In the genomic region with DNA sequence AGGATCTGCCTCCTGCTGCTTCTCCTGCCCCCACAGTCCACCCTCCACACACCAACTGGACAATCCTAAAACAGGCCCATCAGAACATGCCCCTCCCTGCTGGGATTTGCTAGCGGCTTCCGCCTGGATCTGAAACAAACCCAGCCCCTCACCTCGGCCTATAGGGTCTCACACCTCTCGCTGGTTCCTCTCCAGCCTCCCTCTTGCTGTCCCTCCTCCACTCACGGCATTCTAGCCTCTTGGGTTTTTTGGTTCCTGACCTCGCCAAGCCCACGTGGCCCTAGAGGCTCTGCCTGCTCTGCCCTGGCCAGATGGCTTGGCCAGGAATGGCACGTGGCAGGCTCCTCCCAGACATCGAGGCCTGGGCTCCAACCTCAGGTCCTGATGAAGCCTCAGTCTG, we compare ENCODE assay signal across 14 cellular contexts. TPM values are rescaled to one million over a fixed set of nuclear protein-coding genes. Genes with fewer than 3 reads are reported as not detected.
DNase-seq lines count a peak whose midpoint lies in the region; ATAC-seq and TF ChIP-seq lines count a peak whose summit lies in the region.
"Had no signal": no experiment of that assay in that cellular context is flagged by ENCODE, and none has a peak within 500 bp of the region (broad histone marks: within the 10 kb centered on the region; RNA-seq: fewer than 3 reads in every experiment).

No MANE protein-coding gene starts in this region.

- no peaks in the 10 kb centered on the region for H3K9me3 Mint-ChIP-seq in stimulated activated naive CD8-positive, alpha-beta T cell treated with anti-CD3 and anti-CD28 coated beads, Interleukin-15, amount 100 ng/mL, for 72 hours

- no peak for DNase-seq in stimulated activated naive CD8-positive, alpha-beta T cell treated with anti-CD3 and anti-CD28 coated beads, Interleukin-15, amount 100 ng/mL, for 72 hours
- DNase-seq in stimulated activated naive CD8-positive, alpha-beta T cell treated with anti-CD3 and anti-CD28 coated beads, Interleukin-15, Interleukin-2, amounts not matched to agents 100 U/mL and 50 U/mL, for 24 hours = no peak
- DNase-seq in esophagus muscularis mucosa (ENCODE audit: extremely low spot score) = no peak
- no peak for DNase-seq in psoas muscle
- DNase-seq in NCI-H526 treated with DMSO at 0.1 percent for 48 hours (lab: John Stamatoyannopoulos, UW) = no peak
- no peak for DNase-seq in HK-2 (ENCODE audit: unreplicated experiment)
- DNase-seq: activated CD8-positive, alpha-beta memory T cell treated with anti-CD3 and anti-CD28 coated beads, Interleukin-2, amount 50 U/mL, for 48 hours; AML-193; anterior cingulate cortex; mesendoderm; NCI-H748 treated with DMSO at 0.1 percent for 48 hours had no signal

- peak overlapping the region; percentile 78 to 88 for H3K27ac Mint-ChIP-seq in stimulated activated naive CD8-positive, alpha-beta T cell treated with anti-CD3 and anti-CD28 coated beads, Interleukin-15, amount 100 ng/mL, for 72 hours

- 83% methylated on average over 9 of the region's 9 CpGs for WGBS in esophagus muscularis mucosa
- 51 to 68% (median 63%) methylated on average over 9 of the region's 9 CpGs for WGBS in psoas muscle, 3 donors

- TF ChIP-seq POLR2A in esophagus muscularis mucosa (IDR thresholded peaks at IDR 0.05; ENCODE audit: low read depth) = no peak

- H3K4me1 ChIP-seq in esophagus muscularis mucosa (peaks cover 86 to 95% (median 93%) of the 10 kb centered on the region in 4 donors), psoas muscle (peaks cover 78% of the 10 kb centered on the region)

- H3K27me3 ChIP-seq in esophagus muscularis mucosa = no peaks in the 10 kb centered on the region
- no peaks in the 10 kb centered on the region for H3K27me3 ChIP-seq in psoas muscle (ENCODE audit: insufficient read depth in 3 of 3, low read length in 2 of 3)

- no peaks in the 10 kb centered on the region for H3K27me3 Mint-ChIP-seq in stimulated activated naive CD8-positive, alpha-beta T cell treated with anti-CD3 and anti-CD28 coated beads, Interleukin-15, amount 100 ng/mL, for 72 hours

- H3K4me1 Mint-ChIP-seq in stimulated activated naive CD8-positive, alpha-beta T cell treated with anti-CD3 and anti-CD28 coated beads, Interleukin-15, amount 100 ng/mL, for 72 hours = peaks cover 27% of the 10 kb centered on the region

- no peak overlapping the region for H3K4me3 Mint-ChIP-seq in stimulated activated naive CD8-positive, alpha-beta T cell treated with anti-CD3 and anti-CD28 coated beads, Interleukin-15, amount 100 ng/mL, for 72 hours

- ATAC-seq in stimulated activated naive CD8-positive, alpha-beta T cell treated with anti-CD3 and anti-CD28 coated beads, Interleukin-15, amount 100 ng/mL, for 72 hours = no peak
- ATAC-seq in stimulated activated naive CD8-positive, alpha-beta T cell treated with anti-CD3 and anti-CD28 coated beads, Interleukin-15, Interleukin-2, amounts not matched to agents 100 U/mL and 50 U/mL, for 24 hours = no peak
- ATAC-seq in psoas muscle = no peak
- no peak for ATAC-seq in GM18868 (IDR thresholded peaks at IDR 0.05; ENCODE audit: unreplicated experiment)
- no peak for ATAC-seq in GM18907 (IDR thresholded peaks at IDR 0.05; ENCODE audit: unreplicated experiment)
- ATAC-seq: HCT116 had no signal

- no peak for TF ChIP-seq EP300 in esophagus muscularis mucosa (IDR thresholded peaks at IDR 0.05)

- peaks cover 0 to 6% (median 0%) of the 10 kb centered on the region in 4 donors for H3K36me3 ChIP-seq in esophagus muscularis mucosa
- H3K36me3 ChIP-seq in psoas muscle (ENCODE audit: insufficient read depth in 1 of 2, low read depth in 1 of 2) = no peaks in the 10 kb centered on the region

- TF ChIP-seq CTCF in esophagus muscularis mucosa (IDR thresholded peaks at IDR 0.05) = no peak
- TF ChIP-seq CTCF in psoas muscle (IDR thresholded peaks at IDR 0.05) = no peak

- no peaks in the 10 kb centered on the region for H3K9me3 ChIP-seq in esophagus muscularis mucosa
- no peaks in the 10 kb centered on the region for H3K9me3 ChIP-seq in psoas muscle

- intact Hi-C loops in esophagus muscularis mucosa (cut with DNase I) = no loop called here
- intact Hi-C loops in psoas muscle (cut with DNase I) = loop anchor here in 1 of 2 donors (5.0 kb wide), 1 partner anchor 36 kb away; no protein-coding TSS in a partner anchor

- H3K27ac ChIP-seq in esophagus muscularis mucosa (replicated peaks in 1 of 4) (peak overlapping the region; percentile 91 to 99 (median 96)), psoas muscle (peak overlapping the region; percentile 85)

- H3K4me3 ChIP-seq in esophagus muscularis mucosa = no peak overlapping the region
- H3K4me3 ChIP-seq in psoas muscle = no peak overlapping the region

RNA-seq across cellular contexts. Expression of gene MTSS2, which starts 15.7 kb away (rescaled TPM):
- total RNA-seq in esophagus muscularis mucosa (100 to 1,000 TPM in 2 of 4 donors, 10 to 100 TPM in 2; 74.9 to 238 (median 130) TPM), psoas muscle (100 to 1,000 TPM; 104 to 166 (median 110) TPM)
- 100 to 1,000 TPM in 1 of 3 donors, 10 to 100 TPM in 2; 50.0 to 120 (median 94.3) TPM for polyA plus RNA-seq in psoas muscle

RNA-seq across cellular contexts. Expression of gene IL34, which starts 55.2 kb away (rescaled TPM):
- total RNA-seq in esophagus muscularis mucosa (1 to 10 TPM; 1.7 to 4.7 (median 3.4) TPM), psoas muscle (10 to 100 TPM in 2 of 4 donors, 1 to 10 TPM in 2; 6.5 to 18.5 (median 9.0) TPM)
- 1 to 10 TPM in 2 of 3 donors, under 1 TPM in 1; 0.89 to 3.7 (median 2.2) TPM for polyA plus RNA-seq in psoas muscle
